Comparison of ENCODE assay signal across 8 cellular contexts in genomic region chr19:6424939-6425731, GRCh38. TPM values are rescaled to one million over a fixed set of nuclear protein-coding genes. Genes with fewer than 3 reads are reported as not detected.
A peak's percentile ranks its signal among the peaks of the same experiment; 100 is the strongest.
DNase-seq lines count a peak whose midpoint lies in the region; ATAC-seq, FAIRE-seq and TF ChIP-seq lines count a peak whose summit lies in the region.

No MANE protein-coding gene starts in this region.

- peak; percentile 59 for TF ChIP-seq POLR2A in GM19193 (IDR thresholded peaks at IDR 0.05; ENCODE audit: extremely low read depth, insufficient read depth, insufficient read length)

- no peaks in the 10 kb centered on the region for H3K9me3 ChIP-seq in kidney (ENCODE audit: control insufficient read depth in 1 of 2, low read length in 2 of 2)

- peak overlapping the region; percentile 9 to 55 for H3K4me3 ChIP-seq in kidney (ENCODE audit: low read length in 2 of 2)

- H3K9ac ChIP-seq in kidney (ENCODE audit: low read length in 2 of 2): no peak overlapping the region

- ATAC-seq in HG03378 (IDR thresholded peaks at IDR 0.05; ENCODE audit: unreplicated experiment): peak; percentile 89

- FAIRE-seq in kidney (lab: Jason Lieb, UNC): peak; percentile 99

- H3K4me1 ChIP-seq in kidney (ENCODE audit: control insufficient read depth in 1 of 2, insufficient read depth in 1 of 2, low read depth in 1 of 2, low read length in 2 of 2): peaks cover 9 to 23% of the 10 kb centered on the region in 2 donors

- intact Hi-C loops in kidney (cut with DNase I): no loop called here

- peak overlapping the region; percentile 67 to 73 for H3K27ac ChIP-seq in kidney (ENCODE audit: low read depth in 2 of 2, low read length in 2 of 2)

- peaks cover 5 to 20% of the 10 kb centered on the region in 2 donors for H3K36me3 ChIP-seq in kidney (ENCODE audit: control insufficient read depth in 1 of 2, insufficient read depth in 2 of 2, low read length in 2 of 2)

- peak; percentile 100 for DNase-seq in Ammon's horn (ENCODE audit: low spot score)
- peak; percentile 100 for DNase-seq in NCI-H446 treated with DMSO at 0.1 percent for 48 hours (lab: John Stamatoyannopoulos, UW)
- peak; percentile 98 for DNase-seq in activated CD4-positive, CD25-positive, alpha-beta regulatory T cell treated with anti-CD3 and anti-CD28 coated beads, Interleukin-2, amount 50 U/mL, for 72 hours
- DNase-seq in cerebellar nuclear complex (lab: John Stamatoyannopoulos, UW): peak; percentile 100
- peak; percentile 100 for DNase-seq in kidney
- peak; percentile 95 to 98 for DNase-seq in stimulated activated CD4-positive, alpha-beta T cell treated with anti-CD3 and anti-CD28 coated beads, Interleukin-15, amount 100 ng/mL, for 1 hour (ENCODE audit: low read depth in 1 of 2, low spot score in 1 of 2)

- TF ChIP-seq CTCF in kidney (IDR thresholded peaks at IDR 0.05; ENCODE audit: borderline replicate concordance, extremely low read depth, insufficient read depth): no peak

RNA-seq across cellular contexts. Expression of gene KHSRP, which starts 0.5 kb away (rescaled TPM):
- 175 TPM for total RNA-seq in kidney
- 52.9 TPM for polyA plus RNA-seq in kidney (ENCODE audit: insufficient read depth, low read depth, low replicate concordance)

RNA-seq across cellular contexts. Expression of gene SLC25A41, which starts 8.4 kb away (rescaled TPM):
- total RNA-seq in kidney: 0.28 TPM
- polyA plus RNA-seq in kidney (ENCODE audit: insufficient read depth, low read depth, low replicate concordance): 0.69 TPM

RNA-seq across cellular contexts. Expression of gene GTF2F1, which starts 32.2 kb away (rescaled TPM):
- 61.7 TPM for total RNA-seq in kidney
- 44.1 TPM for polyA plus RNA-seq in kidney (ENCODE audit: insufficient read depth, low read depth, low replicate concordance)

RNA-seq across cellular contexts. Expression of gene SLC25A23, which starts 34.5 kb away (rescaled TPM):
- total RNA-seq in kidney: 76.6 TPM
- 69.2 TPM for polyA plus RNA-seq in kidney (ENCODE audit: insufficient read depth, low read depth, low replicate concordance)

RNA-seq across cellular contexts. Expression of gene CRB3, which starts 38.9 kb away (rescaled TPM):
- 58.2 TPM for total RNA-seq in kidney
- 51.9 TPM for polyA plus RNA-seq in kidney (ENCODE audit: insufficient read depth, low read depth, low replicate concordance)

Comparison
In these comparisons a context has a peak if more than half of its experiments do, and no peak if none do; other contexts are left out.
1. Peak in every context shown above with its lines: DNase-seq, ATAC-seq, H3K4me3 ChIP-seq and H3K27ac ChIP-seq.